ENCODE assay signal across 11 cellular contexts in the genomic region with DNA sequence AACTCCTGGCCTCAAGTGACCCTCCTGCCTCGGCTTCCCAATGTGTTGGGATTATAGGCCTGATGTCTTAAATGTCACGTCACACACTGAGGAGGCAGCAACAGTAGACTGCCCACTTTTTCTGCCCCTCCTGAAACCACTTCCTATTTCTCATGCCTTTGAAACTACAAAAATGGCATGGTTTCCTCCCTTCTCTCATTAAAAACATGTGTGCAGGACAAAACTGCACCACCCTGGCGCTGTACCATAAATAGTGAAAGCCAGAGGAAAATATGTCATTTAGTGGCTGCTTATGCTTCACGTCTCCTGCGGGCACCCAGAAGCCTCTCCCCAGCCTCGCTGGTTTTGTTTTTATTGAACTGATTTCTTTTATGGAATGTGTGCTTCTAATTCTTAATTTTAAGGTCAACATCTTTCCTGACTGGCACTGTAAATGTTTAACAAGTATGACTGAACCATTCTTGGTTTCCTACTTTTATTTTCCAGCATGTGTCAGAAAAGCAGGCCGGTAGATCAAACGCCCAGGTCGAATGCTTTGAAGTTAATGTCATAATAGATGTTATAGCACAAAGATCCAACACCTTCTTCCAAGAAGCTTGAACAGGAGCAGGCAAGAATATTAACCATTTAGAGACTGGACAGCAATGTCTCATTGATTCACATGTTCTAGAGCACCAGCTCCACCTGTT. TPM values are rescaled to one million over a fixed set of nuclear protein-coding genes. Genes with fewer than 3 reads are reported as not detected.
A peak's percentile ranks its signal among the peaks of the same experiment; 100 is the strongest.
DNase-seq lines count a peak whose midpoint lies in the region; ATAC-seq lines count a peak whose summit lies in the region.
"Had no signal": no experiment of that assay in that cellular context is flagged by ENCODE, and none has a peak within 500 bp of the region (broad histone marks: within the 10 kb centered on the region; RNA-seq: fewer than 3 reads in every experiment).

No MANE protein-coding gene starts in this region.

- peak; percentile 93 for DNase-seq in H4 (ENCODE audit: low spot score)
- peak; percentile 26 for DNase-seq in NOMO-1 treated with dmso at 0.1 percent for 144 hours (lab: John Stamatoyannopoulos, UW; ENCODE audit: unreplicated experiment)
- peak; percentile 34 for DNase-seq in epidermal melanocyte (ENCODE audit: insufficient read length, low spot score)
- no peak for DNase-seq in sciatic nerve (ENCODE audit: low spot score)
- no peak for DNase-seq in effector CD8-positive, alpha-beta T cell (lab: John Stamatoyannopoulos, UW)

- intact Hi-C loops in sciatic nerve (cut with DNase I), result no loop called here

- ATAC-seq in sciatic nerve, result peak; percentile 50
- no peak for ATAC-seq in HG03354 (IDR thresholded peaks at IDR 0.05; ENCODE audit: poor library complexity, severe bottlenecking, unreplicated experiment)
- no peak for ATAC-seq in HG03520 (IDR thresholded peaks at IDR 0.05; ENCODE audit: unreplicated experiment)
- ATAC-seq: activated CD4-positive, CD25-positive, alpha-beta regulatory T cell treated with anti-CD3 and anti-CD28 coated beads, Interleukin-2, amount 50 U/mL, for 24 hours; body of pancreas; stimulated activated memory B cell treated with anti-CD40 and anti-IgM and Interleukin-4, amounts not matched to agents 10 μg/mL and 1 μg/mL and 100 μg/mL, for 72 hours had no signal

RNA-seq across cellular contexts. Expression of a gene that starts 59.6 kb away (rescaled TPM):
- total RNA-seq in H4 (2014; rRNA removed; shearing (Covaris generic)), result not detected in 2 replicates
- total RNA-seq in sciatic nerve, result not detected
- total RNA-seq: body of pancreas, right atrium auricular region had no signal

Comparison
In these comparisons a context has a peak if more than half of its experiments do, and no peak if none do; other contexts are left out.
1. DNase-seq: peak in H4 (single experiment), NOMO-1 treated with dmso at 0.1 percent for 144 hours (single experiment) and epidermal melanocyte (single experiment); none in sciatic nerve (single experiment) and effector CD8-positive, alpha-beta T cell (single experiment).